Comparison of ENCODE assay signal across 25 cellular contexts in the genomic region with DNA sequence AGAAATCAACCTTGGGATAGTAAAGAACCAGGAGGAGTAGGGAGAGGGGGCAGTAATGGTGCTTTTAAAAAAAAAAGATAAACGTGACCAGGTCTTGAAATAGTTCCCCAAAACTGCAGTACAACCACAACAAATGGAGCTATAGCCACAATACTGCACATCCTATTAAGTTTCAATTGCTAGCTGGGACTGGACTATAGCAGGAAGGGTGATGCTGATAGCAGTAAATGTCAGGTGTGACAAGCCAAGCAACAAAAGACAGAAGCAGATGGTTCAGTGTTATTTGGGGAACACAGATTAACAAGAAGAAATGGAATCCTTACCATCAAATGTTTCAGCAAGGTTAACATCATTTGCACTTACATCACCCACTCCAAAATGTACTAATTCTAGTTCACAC.
"Had no signal": no experiment of that assay in that cellular context is flagged by ENCODE, and none has a peak within 500 bp of the region (broad histone marks: within the 10 kb centered on the region; RNA-seq: fewer than 3 reads in every experiment).

No MANE protein-coding gene starts in this region.

- H3K27ac Mint-ChIP-seq: activated CD4-positive, alpha-beta T cell treated with anti-CD3 and anti-CD28 coated beads, Interleukin-2, amount 10 ng/mL, durations not matched to agents 24 days and 14 days; activated CD8-positive, alpha-beta T cell treated with anti-CD3 and anti-CD28 coated beads for 36 hours; activated naive CD4-positive, alpha-beta T cell treated with anti-CD3 and anti-CD28 coated beads, Interleukin-2, amount 10 ng/mL, durations not matched to agents 7 days and 5 days; activated naive CD8-positive, alpha-beta T cell; activated naive CD8-positive, alpha-beta T cell treated with anti-CD3 and anti-CD28 coated beads, Interleukin-2, amount 50 U/mL, for 24 hours; activated T-helper 1 cell treated with anti-CD3 and anti-CD28 coated beads, Interleukin-12 subunit alpha, Interleukin-12 subunit beta, Interleukin-2, Interleukin-4 antibody, amounts not matched to agents 30 ng/mL and 10 ng/mL and 1 ng/mL, durations not matched to agents 14 hours and 24 hours and 36 hours; T-helper 2 cell treated with Interferon-gamma antibody and Interleukin-4, amounts not matched to agents 5 μg/mL and 100 μg/mL, for 36 hours had no signal

- H3K9me3 Mint-ChIP-seq: activated CD4-positive, alpha-beta T cell treated with anti-CD3 and anti-CD28 coated beads, Interleukin-2, amount 10 ng/mL, durations not matched to agents 24 days and 14 days; activated CD8-positive, alpha-beta T cell treated with anti-CD3 and anti-CD28 coated beads for 36 hours; activated naive CD4-positive, alpha-beta T cell treated with anti-CD3 and anti-CD28 coated beads, Interleukin-2, amount 10 ng/mL, durations not matched to agents 7 days and 5 days; activated naive CD8-positive, alpha-beta T cell treated with anti-CD3 and anti-CD28 coated beads, Interleukin-2, amount 50 U/mL, for 24 hours; activated T-helper 1 cell treated with anti-CD3 and anti-CD28 coated beads, Interleukin-12 subunit alpha, Interleukin-12 subunit beta, Interleukin-2, Interleukin-4 antibody, amounts not matched to agents 30 ng/mL and 10 ng/mL and 1 ng/mL, durations not matched to agents 14 hours and 24 hours and 36 hours; T-helper 2 cell treated with Interferon-gamma antibody and Interleukin-4, amounts not matched to agents 5 μg/mL and 100 μg/mL, for 36 hours had no signal

- DNase-seq: activated CD4-positive, alpha-beta T cell treated with anti-CD3 and anti-CD28 coated beads, Interleukin-2, amount 10 ng/mL, durations not matched to agents 24 days and 14 days; activated CD4-positive, alpha-beta T cell treated with anti-CD3 and anti-CD28 coated beads, Interleukin-2, amount 50 U/mL, for 4 hours; activated CD8-positive, alpha-beta T cell treated with anti-CD3 and anti-CD28 coated beads for 36 hours; activated effector memory CD4-positive, alpha-beta T cell treated with Interleukin-2 at 50 U/mL for 16 hours; activated naive CD4-positive, alpha-beta T cell treated with anti-CD3 and anti-CD28 coated beads, Interleukin-2, amount 10 ng/mL, durations not matched to agents 7 days and 5 days; activated naive CD8-positive, alpha-beta T cell treated with anti-CD3 and anti-CD28 coated beads, Interleukin-2, amount 50 U/mL, for 24 hours; activated T-cell treated with anti-CD3 and anti-CD28 coated beads, Interleukin-2, amount 50 U/mL, for 1 hour; aorta; brain microvascular endothelial cell; central memory CD4-positive, alpha-beta T cell; Kasumi-1; KG1; MG63; MV-4-11; NCI-H1092; NCI-H1436 treated with DMSO at 0.1 percent for 48 hours; NCI-H1694 treated with DMSO at 0.1 percent for 48 hours; NCI-H2029; NCI-H226; NCI-H446 treated with DMSO at 0.1 percent for 48 hours; NCI-H524 treated with DMSO at 0.1 percent for 48 hours; Right ventricle myocardium superior had no signal

- H3K27me3 ChIP-seq: brain microvascular endothelial cell, MG63 had no signal

- H3K27me3 Mint-ChIP-seq: activated CD4-positive, alpha-beta T cell treated with anti-CD3 and anti-CD28 coated beads, Interleukin-2, amount 10 ng/mL, durations not matched to agents 24 days and 14 days; activated CD8-positive, alpha-beta T cell treated with anti-CD3 and anti-CD28 coated beads for 36 hours; activated naive CD4-positive, alpha-beta T cell treated with anti-CD3 and anti-CD28 coated beads, Interleukin-2, amount 10 ng/mL, durations not matched to agents 7 days and 5 days; activated naive CD8-positive, alpha-beta T cell; activated naive CD8-positive, alpha-beta T cell treated with anti-CD3 and anti-CD28 coated beads, Interleukin-2, amount 50 U/mL, for 24 hours had no signal

- H3K4me3 ChIP-seq: MG63 had no signal

- ATAC-seq: activated CD8-positive, alpha-beta T cell treated with anti-CD3 and anti-CD28 coated beads for 36 hours; activated naive CD8-positive, alpha-beta T cell treated with anti-CD3 and anti-CD28 coated beads, Interleukin-2, amount 50 U/mL, for 24 hours had no signal

- H3K4me3 Mint-ChIP-seq: activated CD4-positive, alpha-beta T cell treated with anti-CD3 and anti-CD28 coated beads, Interleukin-2, amount 10 ng/mL, durations not matched to agents 24 days and 14 days; activated CD8-positive, alpha-beta T cell treated with anti-CD3 and anti-CD28 coated beads for 36 hours; activated naive CD4-positive, alpha-beta T cell treated with anti-CD3 and anti-CD28 coated beads, Interleukin-2, amount 10 ng/mL, durations not matched to agents 7 days and 5 days; activated naive CD8-positive, alpha-beta T cell; activated naive CD8-positive, alpha-beta T cell treated with anti-CD3 and anti-CD28 coated beads, Interleukin-2, amount 50 U/mL, for 24 hours; activated T-helper 1 cell treated with anti-CD3 and anti-CD28 coated beads, Interleukin-12 subunit alpha, Interleukin-12 subunit beta, Interleukin-2, Interleukin-4 antibody, amounts not matched to agents 30 ng/mL and 10 ng/mL and 1 ng/mL, durations not matched to agents 14 hours and 24 hours and 36 hours; T-helper 2 cell treated with Interferon-gamma antibody and Interleukin-4, amounts not matched to agents 5 μg/mL and 100 μg/mL, for 36 hours had no signal

- H3K4me1 Mint-ChIP-seq: activated naive CD8-positive, alpha-beta T cell treated with anti-CD3 and anti-CD28 coated beads, Interleukin-2, amount 50 U/mL, for 24 hours had no signal
